1 cellular context compared by ENCODE assay signal in the genomic region with DNA sequence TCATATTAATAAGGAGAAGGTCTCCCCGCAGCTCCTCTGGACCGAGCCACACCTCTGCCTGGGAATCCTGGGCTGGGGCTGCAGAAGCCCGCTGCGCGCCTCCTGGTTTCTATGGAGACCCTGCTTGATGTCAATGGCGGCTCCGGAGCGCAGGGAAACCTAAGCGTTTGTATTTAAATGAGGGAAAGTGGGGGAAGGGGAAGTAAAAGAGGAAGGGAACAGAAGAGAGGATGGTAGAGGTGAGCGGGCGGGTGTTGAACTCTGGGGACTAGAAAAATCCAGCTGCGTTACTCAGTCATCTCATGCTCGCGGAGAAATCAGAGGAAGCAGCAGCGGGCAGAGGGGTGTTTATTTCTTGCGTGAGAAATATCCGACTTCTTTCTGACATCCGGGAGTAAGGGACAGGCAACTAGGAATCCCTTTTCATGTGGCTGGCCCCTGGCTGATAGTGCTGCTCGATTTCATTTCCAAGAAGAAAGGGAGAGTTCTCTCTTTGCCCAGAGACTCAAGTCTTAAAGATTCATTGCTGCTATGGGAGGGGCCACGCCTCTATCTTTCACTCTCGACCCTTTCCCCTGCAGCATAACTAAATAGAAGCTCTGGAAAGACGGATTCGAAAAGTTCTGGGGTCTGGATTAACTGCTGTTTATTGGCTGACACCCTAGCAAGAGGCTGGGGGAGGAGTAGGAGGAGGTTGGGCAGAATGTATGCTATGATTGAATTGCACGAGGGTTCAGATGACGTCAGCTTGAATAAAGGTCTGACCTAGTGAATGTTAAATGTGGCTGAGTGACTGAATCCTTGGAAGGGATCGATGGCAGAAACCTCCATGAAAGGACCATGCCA.
TF ChIP-seq lines count a peak whose summit lies in the region.

No MANE protein-coding gene starts in this region.

TF ChIP-seq in HEK293, 187 proteins besides CTCF, POLR2A, EP300 and RAD21 (continued from another document and continues in another):
- peak; percentile 39; the same call in 1 of the 2 replicates for TF ChIP-seq ZNF366 (tag by site-specific recombination; conservative IDR thresholded peaks at IDR 0.05)
- TF ChIP-seq, protein P1, sequence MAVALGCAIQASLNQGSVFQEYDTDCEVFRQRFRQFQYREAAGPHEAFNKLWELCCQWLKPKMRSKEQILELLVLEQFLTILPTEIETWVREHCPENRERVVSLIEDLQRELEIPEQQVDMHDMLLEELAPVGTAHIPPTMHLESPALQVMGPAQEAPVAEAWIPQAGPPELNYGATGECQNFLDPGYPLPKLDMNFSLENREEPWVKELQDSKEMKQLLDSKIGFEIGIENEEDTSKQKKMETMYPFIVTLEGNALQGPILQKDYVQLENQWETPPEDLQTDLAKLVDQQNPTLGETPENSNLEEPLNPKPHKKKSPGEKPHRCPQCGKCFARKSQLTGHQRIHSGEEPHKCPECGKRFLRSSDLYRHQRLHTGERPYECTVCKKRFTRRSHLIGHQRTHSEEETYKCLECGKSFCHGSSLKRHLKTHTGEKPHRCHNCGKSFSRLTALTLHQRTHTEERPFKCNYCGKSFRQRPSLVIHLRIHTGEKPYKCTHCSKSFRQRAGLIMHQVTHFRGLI (tag by site-specific recombination; IDR thresholded peaks at IDR 0.05): no peak
- peak; percentile 33; the same call in 1 of the 2 replicates for TF ChIP-seq ZBTB11 (tag by site-specific recombination; conservative IDR thresholded peaks at IDR 0.05; ENCODE audit: low read depth)
- TF ChIP-seq ZBTB10 (tag by site-specific recombination; IDR thresholded peaks at IDR 0.05): no peak
- TF ChIP-seq ZBTB7A (tag by site-specific recombination; IDR thresholded peaks at IDR 0.05; ENCODE audit: low read depth): no peak
- TF ChIP-seq BCL11B (tag by site-specific recombination; IDR thresholded peaks at IDR 0.05; ENCODE audit: low read depth): no peak
- TF ChIP-seq ZNF488 (tag by site-specific recombination; IDR thresholded peaks at IDR 0.05): no peak
- no peak for TF ChIP-seq MYNN (tag by site-specific recombination; IDR thresholded peaks at IDR 0.05; ENCODE audit: borderline replicate concordance)
- no peak for TF ChIP-seq ZNF558 (tag by site-specific recombination; IDR thresholded peaks at IDR 0.05)
- no peak for TF ChIP-seq ZNF354C (tag by site-specific recombination; IDR thresholded peaks at IDR 0.05; ENCODE audit: borderline replicate concordance, low read depth)
- TF ChIP-seq, protein P2, sequence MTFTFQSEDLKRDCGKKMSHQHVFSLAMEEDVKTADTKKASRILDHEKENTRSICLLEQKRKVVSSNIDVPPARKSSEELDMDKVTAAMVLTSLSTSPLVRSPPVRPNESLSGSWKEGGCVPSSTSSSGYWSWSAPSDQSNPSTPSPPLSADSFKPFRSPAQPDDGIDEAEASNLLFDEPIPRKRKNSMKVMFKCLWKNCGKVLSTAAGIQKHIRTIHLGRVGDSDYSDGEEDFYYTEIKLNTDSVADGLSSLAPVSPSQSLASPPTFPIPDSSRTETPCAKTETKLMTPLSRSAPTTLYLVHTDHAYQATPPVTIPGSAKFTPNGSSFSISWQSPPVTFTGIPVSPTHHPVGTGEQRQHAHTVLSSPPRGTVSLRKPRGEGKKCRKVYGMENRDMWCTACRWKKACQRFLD (tag by site-specific recombination; IDR thresholded peaks at IDR 0.05): no peak
- no peak for TF ChIP-seq SALL2 (tag by site-specific recombination; IDR thresholded peaks at IDR 0.05; ENCODE audit: borderline replicate concordance)
- TF ChIP-seq, protein P3, sequence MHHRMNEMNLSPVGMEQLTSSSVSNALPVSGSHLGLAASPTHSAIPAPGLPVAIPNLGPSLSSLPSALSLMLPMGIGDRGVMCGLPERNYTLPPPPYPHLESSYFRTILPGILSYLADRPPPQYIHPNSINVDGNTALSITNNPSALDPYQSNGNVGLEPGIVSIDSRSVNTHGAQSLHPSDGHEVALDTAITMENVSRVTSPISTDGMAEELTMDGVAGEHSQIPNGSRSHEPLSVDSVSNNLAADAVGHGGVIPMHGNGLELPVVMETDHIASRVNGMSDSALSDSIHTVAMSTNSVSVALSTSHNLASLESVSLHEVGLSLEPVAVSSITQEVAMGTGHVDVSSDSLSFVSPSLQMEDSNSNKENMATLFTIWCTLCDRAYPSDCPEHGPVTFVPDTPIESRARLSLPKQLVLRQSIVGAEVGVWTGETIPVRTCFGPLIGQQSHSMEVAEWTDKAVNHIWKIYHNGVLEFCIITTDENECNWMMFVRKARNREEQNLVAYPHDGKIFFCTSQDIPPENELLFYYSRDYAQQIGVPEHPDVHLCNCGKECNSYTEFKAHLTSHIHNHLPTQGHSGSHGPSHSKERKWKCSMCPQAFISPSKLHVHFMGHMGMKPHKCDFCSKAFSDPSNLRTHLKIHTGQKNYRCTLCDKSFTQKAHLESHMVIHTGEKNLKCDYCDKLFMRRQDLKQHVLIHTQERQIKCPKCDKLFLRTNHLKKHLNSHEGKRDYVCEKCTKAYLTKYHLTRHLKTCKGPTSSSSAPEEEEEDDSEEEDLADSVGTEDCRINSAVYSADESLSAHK (tag by site-specific recombination; IDR thresholded peaks at IDR 0.05): no peak
- TF ChIP-seq ZNF548 (tag by site-specific recombination; IDR thresholded peaks at IDR 0.05): no peak
- no peak for TF ChIP-seq ZNF138 (tag by site-specific recombination; IDR thresholded peaks at IDR 0.05; ENCODE audit: borderline replicate concordance)
- no peak for TF ChIP-seq ZBTB1 (tag by site-specific recombination; IDR thresholded peaks at IDR 0.05)
- TF ChIP-seq MEIS1 (CRISPR knock-in tag; IDR thresholded peaks at IDR 0.05; ENCODE audit: borderline replicate concordance): no peak
- TF ChIP-seq ZNF239 (tag by site-specific recombination; IDR thresholded peaks at IDR 0.05): no peak
- no peak for TF ChIP-seq ZNF184 (tag by site-specific recombination; IDR thresholded peaks at IDR 0.05)
- TF ChIP-seq ZNF792 (tag by site-specific recombination; IDR thresholded peaks at IDR 0.05): no peak
- TF ChIP-seq ZXDB (tag by site-specific recombination; IDR thresholded peaks at IDR 0.05): no peak
- TF ChIP-seq ZNF248 (tag by site-specific recombination; IDR thresholded peaks at IDR 0.05): no peak
- no peak for TF ChIP-seq ZNF48 (tag by site-specific recombination; IDR thresholded peaks at IDR 0.05)
- TF ChIP-seq ZBTB48 (tag by site-specific recombination; IDR thresholded peaks at IDR 0.05): peak; percentile 89
- TF ChIP-seq ZNF785 (tag by site-specific recombination; IDR thresholded peaks at IDR 0.05): no peak
- TF ChIP-seq ZNF530 (tag by site-specific recombination; IDR thresholded peaks at IDR 0.05; ENCODE audit: low read depth): no peak
- TF ChIP-seq ZNF776 (tag by site-specific recombination; IDR thresholded peaks at IDR 0.05; ENCODE audit: borderline replicate concordance): no peak
- TF ChIP-seq IKZF3 (tag by site-specific recombination; IDR thresholded peaks at IDR 0.05): no peak
- TF ChIP-seq BCL11A (tag by site-specific recombination; IDR thresholded peaks at IDR 0.05; ENCODE audit: low read depth): no peak
- TF ChIP-seq KLF7 (tag by site-specific recombination; IDR thresholded peaks at IDR 0.05; ENCODE audit: borderline replicate concordance): no peak
- no peak for TF ChIP-seq PBX3 (CRISPR knock-in tag; IDR thresholded peaks at IDR 0.05)
- TF ChIP-seq ZNF768 (tag by site-specific recombination; IDR thresholded peaks at IDR 0.05): no peak
- no peak for TF ChIP-seq KLF1 (tag by site-specific recombination; IDR thresholded peaks at IDR 0.05)
- TF ChIP-seq ZBTB26 (tag by site-specific recombination; optimal IDR thresholded peaks at IDR 0.05): peak; percentile 13
- TF ChIP-seq ZNF510 (tag by site-specific recombination; IDR thresholded peaks at IDR 0.05; ENCODE audit: insufficient replicate concordance): no peak
- no peak for TF ChIP-seq ZFP69B (tag by site-specific recombination; IDR thresholded peaks at IDR 0.05)
- no peak for TF ChIP-seq ZNF404 (tag by site-specific recombination; IDR thresholded peaks at IDR 0.05)
- TF ChIP-seq ZFHX2 (tag by site-specific recombination; conservative IDR thresholded peaks at IDR 0.05): peak; percentile 73
- no peak for TF ChIP-seq ZSCAN23 (tag by site-specific recombination; IDR thresholded peaks at IDR 0.05)
- TF ChIP-seq KLF9 (tag by site-specific recombination; IDR thresholded peaks at IDR 0.05; ENCODE audit: low read depth): no peak
- TF ChIP-seq, protein P4, sequence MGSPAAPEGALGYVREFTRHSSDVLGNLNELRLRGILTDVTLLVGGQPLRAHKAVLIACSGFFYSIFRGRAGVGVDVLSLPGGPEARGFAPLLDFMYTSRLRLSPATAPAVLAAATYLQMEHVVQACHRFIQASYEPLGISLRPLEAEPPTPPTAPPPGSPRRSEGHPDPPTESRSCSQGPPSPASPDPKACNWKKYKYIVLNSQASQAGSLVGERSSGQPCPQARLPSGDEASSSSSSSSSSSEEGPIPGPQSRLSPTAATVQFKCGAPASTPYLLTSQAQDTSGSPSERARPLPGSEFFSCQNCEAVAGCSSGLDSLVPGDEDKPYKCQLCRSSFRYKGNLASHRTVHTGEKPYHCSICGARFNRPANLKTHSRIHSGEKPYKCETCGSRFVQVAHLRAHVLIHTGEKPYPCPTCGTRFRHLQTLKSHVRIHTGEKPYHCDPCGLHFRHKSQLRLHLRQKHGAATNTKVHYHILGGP (tag by site-specific recombination; IDR thresholded peaks at IDR 0.05): no peak
- no peak for TF ChIP-seq ZNF555 (tag by site-specific recombination; conservative IDR thresholded peaks at IDR 0.05)
